In genomic region chr2:71658771-71659170, GRCh38 we compare ENCODE assay signal across 41 cellular contexts.
"Had no signal": no experiment of that assay in that cellular context is flagged by ENCODE, and none has a peak within 500 bp of the region (broad histone marks: within the 10 kb centered on the region; RNA-seq: fewer than 3 reads in every experiment).

No MANE protein-coding gene starts in this region.

- H3K27me3 ChIP-seq: adrenal gland, ascending aorta, body of pancreas, brain microvascular endothelial cell, breast epithelium, cardiac muscle cell had no signal

- H3K4me1 ChIP-seq: adrenal gland, ascending aorta, breast epithelium had no signal

- H3K4me1 Mint-ChIP-seq: activated naive CD4-positive, alpha-beta T cell treated with anti-CD3 and anti-CD28 coated beads, Interleukin-2, amount 10 ng/mL, durations not matched to agents 7 days and 5 days; activated naive CD4-positive, alpha-beta T cell treated with anti-CD3 and anti-CD28 coated beads, Interleukin-2, amount 50 U/mL, for 24 hours; activated naive CD8-positive, alpha-beta T cell treated with anti-CD3 and anti-CD28 coated beads for 36 hours; activated naive CD8-positive, alpha-beta T cell treated with anti-CD3 and anti-CD28 coated beads, Interleukin-2, amount 10 ng/mL, durations not matched to agents 7 days and 5 days; activated naive CD8-positive, alpha-beta T cell treated with anti-CD3 and anti-CD28 coated beads, Interleukin-2, amount 50 U/mL, for 24 hours; activated T-helper 17 cell treated with anti-CD3 and anti-CD28 coated beads, Interleukin-2, amount 50 U/mL, for 72 hours; brain; central memory CD8-positive, alpha-beta T cell had no signal

- H3K27ac Mint-ChIP-seq: activated naive CD4-positive, alpha-beta T cell treated with anti-CD3 and anti-CD28 coated beads for 36 hours; activated naive CD4-positive, alpha-beta T cell treated with anti-CD3 and anti-CD28 coated beads, Interleukin-2, amount 10 ng/mL, durations not matched to agents 7 days and 5 days; activated naive CD4-positive, alpha-beta T cell treated with anti-CD3 and anti-CD28 coated beads, Interleukin-2, amount 50 U/mL, for 24 hours; activated naive CD4-positive, alpha-beta T cell treated with anti-CD3 and anti-CD28 coated beads, Interleukin-2, amount 50 U/mL, for 72 hours; activated naive CD8-positive, alpha-beta T cell; activated naive CD8-positive, alpha-beta T cell treated with anti-CD3 and anti-CD28 coated beads for 36 hours; activated naive CD8-positive, alpha-beta T cell treated with anti-CD3 and anti-CD28 coated beads, Interleukin-2, amount 10 ng/mL, durations not matched to agents 7 days and 5 days; activated naive CD8-positive, alpha-beta T cell treated with anti-CD3 and anti-CD28 coated beads, Interleukin-2, amount 50 U/mL, for 24 hours; activated T-cell treated with anti-CD3 and anti-CD28 coated beads, Interleukin-2, amount 50 U/mL, for 24 hours; activated T-cell treated with anti-CD3 and anti-CD28 coated beads, Interleukin-2, amount 50 U/mL, for 72 hours; activated T-helper 1 cell treated with anti-CD3 and anti-CD28 coated beads, Interleukin-12 subunit alpha, Interleukin-12 subunit beta, Interleukin-2, Interleukin-4 antibody, amounts not matched to agents 30 ng/mL and 10 ng/mL and 1 ng/mL, durations not matched to agents 14 hours and 24 hours and 36 hours; activated T-helper 17 cell treated with anti-CD3 and anti-CD28 coated beads, Interleukin-2, amount 50 U/mL, for 72 hours; activated T-helper 2 cell treated with anti-CD3 and anti-CD28 coated beads, Interferon-gamma antibody, Interleukin-2, Interleukin-4, amounts not matched to agents 10 μg/mL and 5 μg/mL and 100 μg/mL, durations not matched to agents 14 hours and 24 hours and 36 hours; brain had no signal

- H3K36me3 ChIP-seq: ascending aorta, brain microvascular endothelial cell, breast epithelium, cardiac muscle cell had no signal

- DNase-seq: activated effector memory CD4-positive, alpha-beta T cell treated with anti-CD3 and anti-CD28 coated beads, Interleukin-2, amount 50 U/mL, for 16 hours; activated effector memory CD4-positive, alpha-beta T cell treated with Interleukin-2 at 50 U/mL for 16 hours; activated gamma-delta T cell; activated gamma-delta T cell treated with Interleukin-2 at 50 U/mL for 16 hours; activated naive CD4-positive, alpha-beta T cell; activated naive CD4-positive, alpha-beta T cell treated with anti-CD3 and anti-CD28 coated beads for 36 hours; activated naive CD4-positive, alpha-beta T cell treated with anti-CD3 and anti-CD28 coated beads, Interleukin-2, amount 10 ng/mL, durations not matched to agents 7 days and 5 days; activated naive CD4-positive, alpha-beta T cell treated with anti-CD3 and anti-CD28 coated beads, Interleukin-2, amount 50 U/mL, for 16 hours; activated naive CD4-positive, alpha-beta T cell treated with Interleukin-2 at 50 U/mL for 16 hours; activated naive CD8-positive, alpha-beta T cell treated with anti-CD3 and anti-CD28 coated beads for 36 hours; activated naive CD8-positive, alpha-beta T cell treated with anti-CD3 and anti-CD28 coated beads, Interleukin-2, amount 10 ng/mL, durations not matched to agents 7 days and 5 days; activated naive CD8-positive, alpha-beta T cell treated with anti-CD3 and anti-CD28 coated beads, Interleukin-2, amount 50 U/mL, for 24 hours; activated T-cell treated with anti-CD3 and anti-CD28 coated beads for 4 hours; activated T-cell treated with anti-CD3 and anti-CD28 coated beads, Interleukin-2, amount 50 U/mL, for 1 hour; activated T-cell treated with anti-CD3 and anti-CD28 coated beads, Interleukin-2, amount 50 U/mL, for 24 hours; activated T-cell treated with anti-CD3 and anti-CD28 coated beads, Interleukin-2, amount 50 U/mL, for 4 hours; activated T-cell treated with anti-CD3 and anti-CD28 coated beads, Interleukin-2, amount 50 U/mL, for 48 hours; activated T-cell treated with anti-CD3 and anti-CD28 coated beads, Interleukin-2, amount 50 U/mL, for 72 hours; adrenal gland; amniotic stem cell; amygdala; anterior cingulate cortex; aorta; body of pancreas; brain microvascular endothelial cell; caudate nucleus; central memory CD4-positive, alpha-beta T cell; cerebellar nuclear complex had no signal

- FAIRE-seq: astrocyte, bronchial epithelial cell had no signal

- H3K36me3 Mint-ChIP-seq: activated naive CD4-positive, alpha-beta T cell treated with anti-CD3 and anti-CD28 coated beads, Interleukin-2, amount 10 ng/mL, durations not matched to agents 7 days and 5 days had no signal

- H3K4me3 ChIP-seq: adrenal gland, ascending aorta, body of pancreas, breast epithelium, cardiac muscle cell had no signal

- H3K4me3 Mint-ChIP-seq: activated naive CD4-positive, alpha-beta T cell treated with anti-CD3 and anti-CD28 coated beads for 36 hours; activated naive CD4-positive, alpha-beta T cell treated with anti-CD3 and anti-CD28 coated beads, Interleukin-2, amount 10 ng/mL, durations not matched to agents 7 days and 5 days; activated naive CD4-positive, alpha-beta T cell treated with anti-CD3 and anti-CD28 coated beads, Interleukin-2, amount 50 U/mL, for 24 hours; activated naive CD8-positive, alpha-beta T cell; activated naive CD8-positive, alpha-beta T cell treated with anti-CD3 and anti-CD28 coated beads for 36 hours; activated naive CD8-positive, alpha-beta T cell treated with anti-CD3 and anti-CD28 coated beads, Interleukin-2, amount 10 ng/mL, durations not matched to agents 7 days and 5 days; activated naive CD8-positive, alpha-beta T cell treated with anti-CD3 and anti-CD28 coated beads, Interleukin-2, amount 50 U/mL, for 24 hours; activated T-cell treated with anti-CD3 and anti-CD28 coated beads, Interleukin-2, amount 50 U/mL, for 24 hours; activated T-cell treated with anti-CD3 and anti-CD28 coated beads, Interleukin-2, amount 50 U/mL, for 4 hours; activated T-cell treated with anti-CD3 and anti-CD28 coated beads, Interleukin-2, amount 50 U/mL, for 72 hours; activated T-helper 1 cell treated with anti-CD3 and anti-CD28 coated beads, Interleukin-12 subunit alpha, Interleukin-12 subunit beta, Interleukin-2, Interleukin-4 antibody, amounts not matched to agents 30 ng/mL and 10 ng/mL and 1 ng/mL, durations not matched to agents 14 hours and 24 hours and 36 hours; activated T-helper 17 cell treated with anti-CD3 and anti-CD28 coated beads, Interleukin-2, amount 50 U/mL, for 72 hours; brain; central memory CD8-positive, alpha-beta T cell had no signal

- H3K27me3 Mint-ChIP-seq: activated naive CD8-positive, alpha-beta T cell; activated naive CD8-positive, alpha-beta T cell treated with anti-CD3 and anti-CD28 coated beads for 36 hours; activated naive CD8-positive, alpha-beta T cell treated with anti-CD3 and anti-CD28 coated beads, Interleukin-2, amount 10 ng/mL, durations not matched to agents 7 days and 5 days; activated naive CD8-positive, alpha-beta T cell treated with anti-CD3 and anti-CD28 coated beads, Interleukin-2, amount 50 U/mL, for 24 hours; activated T-cell treated with anti-CD3 and anti-CD28 coated beads, Interleukin-2, amount 50 U/mL, for 24 hours; central memory CD8-positive, alpha-beta T cell had no signal

- ATAC-seq: activated naive CD4-positive, alpha-beta T cell treated with anti-CD3 and anti-CD28 coated beads, Interleukin-2, amount 50 U/mL, for 72 hours; activated naive CD8-positive, alpha-beta T cell treated with anti-CD3 and anti-CD28 coated beads, Interleukin-2, amount 50 U/mL, for 24 hours; activated T-cell treated with anti-CD3 and anti-CD28 coated beads, Interleukin-2, amount 50 U/mL, for 4 hours; activated T-cell treated with anti-CD3 and anti-CD28 coated beads, Interleukin-2, amount 50 U/mL, for 72 hours; activated T-helper 17 cell treated with anti-CD3 and anti-CD28 coated beads, Interleukin-2, amount 50 U/mL, for 72 hours; body of pancreas had no signal

- H3K27ac ChIP-seq: adrenal gland, ascending aorta, body of pancreas, brain microvascular endothelial cell, breast epithelium, cardiac muscle cell had no signal
